ENCODE assay signal across 19 cellular contexts in the genomic region with DNA sequence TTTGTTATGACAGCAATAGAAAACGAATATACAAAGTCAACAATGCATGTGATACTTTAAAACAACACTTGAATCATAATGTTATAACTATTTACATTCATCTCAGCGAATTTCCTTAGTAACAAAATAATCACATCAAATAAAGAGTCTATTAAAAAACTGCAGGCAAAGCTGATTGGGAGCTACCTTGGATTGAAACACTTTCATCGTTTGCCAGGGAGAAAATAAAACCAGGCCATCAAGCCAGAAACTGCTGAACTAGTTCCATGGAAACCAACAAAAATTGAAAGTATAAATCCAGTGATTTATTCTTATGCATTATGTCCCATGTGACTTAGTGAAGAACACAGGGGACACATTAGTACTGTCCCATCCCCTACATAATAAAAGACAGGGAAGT. TPM values are rescaled to one million over a fixed set of nuclear protein-coding genes. Genes with fewer than 3 reads are reported as not detected.
DNase-seq lines count a peak whose midpoint lies in the region; ATAC-seq and TF ChIP-seq lines count a peak whose summit lies in the region.
"Had no signal": no experiment of that assay in that cellular context is flagged by ENCODE, and none has a peak within 500 bp of the region (broad histone marks: within the 10 kb centered on the region; RNA-seq: fewer than 3 reads in every experiment).

No MANE protein-coding gene starts in this region.

- H3K27me3 ChIP-seq in HUES48 (ENCODE audit: control insufficient read depth, insufficient read depth, low read length) (peaks cover 8% of the 10 kb centered on the region; the same call in 1 of the 2 replicates), Panc1 (ENCODE audit: control insufficient read depth, insufficient read depth, low read length) (no peaks in the 10 kb centered on the region), aorta (ENCODE audit: control insufficient read depth in 1 of 2, insufficient read depth in 2 of 2, low read length in 1 of 2) (no peaks in the 10 kb centered on the region)
- H3K27me3 ChIP-seq: BLaER1 treated with 17β-estradiol and CSF1 and Interleukin-3, amounts not matched to agents 10 nM and 100 nM; SJCRH30 had no signal

- no peak overlapping the region for H3K9ac ChIP-seq in HUES48 (ENCODE audit: low read depth, low read length)
- H3K9ac ChIP-seq: BLaER1 treated with 17β-estradiol and CSF1 and Interleukin-3, amounts not matched to agents 10 nM and 100 nM; KMS-11 had no signal

- H3K36me3 ChIP-seq in HUES48 (ENCODE audit: control insufficient read depth, insufficient read depth, low read length): no peaks in the 10 kb centered on the region
- H3K36me3 ChIP-seq in Panc1 (ENCODE audit: control insufficient read depth, insufficient read depth, low read length): no peaks in the 10 kb centered on the region
- H3K36me3 ChIP-seq in mucosa of descending colon (ENCODE audit: low read depth): no peaks in the 10 kb centered on the region
- no peaks in the 10 kb centered on the region for H3K36me3 ChIP-seq in aorta (ENCODE audit: control insufficient read depth in 1 of 2, insufficient read depth in 2 of 2, low read length in 1 of 2)
- H3K36me3 ChIP-seq: SJCRH30 had no signal

- H3K36me3 Mint-ChIP-seq in activated CD4-positive, alpha-beta T cell treated with anti-CD3 and anti-CD28 coated beads for 36 hours (ENCODE audit: low read depth): peaks cover 1% of the 10 kb centered on the region
- H3K36me3 Mint-ChIP-seq: CD8-positive, alpha-beta T cell had no signal

- in situ Hi-C loops in Panc1 (cut with HindIII; ENCODE audit: low pct_unique_long_range_greater_than_20kb, low sequenced_read_pairs): no loop called here

- no peaks in the 10 kb centered on the region for H3K27me3 Mint-ChIP-seq in activated CD4-positive, alpha-beta T cell treated with anti-CD3 and anti-CD28 coated beads for 36 hours

- CTCF ChIA-PET in activated CD4-positive, alpha-beta T cell treated with anti-CD3 and anti-CD28 coated beads for 36 hours (lab: Charles Lee): interaction anchor here (0.8 to 1.2 kb wide), 2 partner anchors 11 to 12 kb away, joined by 3 read pairs; no protein-coding TSS in a partner anchor
- CTCF ChIA-PET in Panc1 (lab: Charles Lee): no interaction called here

- POLR2A ChIA-PET in activated CD4-positive, alpha-beta T cell treated with anti-CD3 and anti-CD28 coated beads for 36 hours (lab: Charles Lee): no interaction called here
- POLR2A ChIA-PET in Panc1 (lab: Charles Lee): no interaction called here

- ATAC-seq in activated CD4-positive, alpha-beta T cell treated with anti-CD3 and anti-CD28 coated beads for 36 hours: no peak
- ATAC-seq in Panc1: no peak
- peak; percentile 35 for ATAC-seq in mucosa of descending colon
- no peak for ATAC-seq in aorta (ENCODE audit: low FRiP score)
- ATAC-seq: CD8-positive, alpha-beta T cell; HCT116 had no signal

- no peak for DNase-seq in activated CD4-positive, alpha-beta T cell treated with anti-CD3 and anti-CD28 coated beads for 36 hours
- DNase-seq in activated CD4-positive, alpha-beta T cell treated with anti-CD3 and anti-CD28 coated beads for 1 hour: no peak
- no peak for DNase-seq in Panc1 (ENCODE audit: low read depth, low spot score)
- DNase-seq in mucosa of descending colon: no peak
- no peak for DNase-seq in iPS-NIHi11 (ENCODE audit: low spot score)
- DNase-seq in aorta: no peak
- no peak for DNase-seq in activated CD8-positive, alpha-beta memory T cell treated with anti-CD3 and anti-CD28 coated beads, Interleukin-2, amount 50 U/mL, for 48 hours
- DNase-seq: 8988T; CD8-positive, alpha-beta T cell; IMR-90; NCI-H1694 treated with DMSO at 0.1 percent for 48 hours; NCI-H2107; NCI-H2227 treated with DMSO at 0.1 percent for 48 hours; NCI-H510A; SJCRH30 had no signal

- peaks cover 45% of the 10 kb centered on the region for H3K4me1 ChIP-seq in HUES48 (ENCODE audit: control insufficient read depth, insufficient read depth, low read length)
- H3K4me1 ChIP-seq in Panc1 (ENCODE audit: control insufficient read depth, insufficient read depth, low read length): peaks cover 91% of the 10 kb centered on the region
- peaks cover 30% of the 10 kb centered on the region for H3K4me1 ChIP-seq in mucosa of descending colon (ENCODE audit: low read depth)
- no peaks in the 10 kb centered on the region for H3K4me1 ChIP-seq in aorta (ENCODE audit: control insufficient read depth in 1 of 2, insufficient read depth in 2 of 2, low read length in 2 of 2)

- H3K27ac Mint-ChIP-seq in activated CD4-positive, alpha-beta T cell treated with anti-CD3 and anti-CD28 coated beads for 36 hours: peak overlapping the region; percentile 11
- H3K27ac Mint-ChIP-seq: CD8-positive, alpha-beta T cell had no signal

- H3K27ac ChIP-seq in HUES48 (ENCODE audit: low read depth, low read length) (peak overlapping the region; percentile 20), Panc1 (ENCODE audit: low read length) (peak overlapping the region; percentile 80), aorta (ENCODE audit: low read depth in 1 of 2, low read length in 2 of 2) (no peak overlapping the region)
- H3K27ac ChIP-seq: KMS-11, SJCRH30 had no signal

- H3K4me3 ChIP-seq in HUES48 (ENCODE audit: low read depth, low read length) (no peak overlapping the region), Panc1 (ENCODE audit: low read depth in 2 of 2, low read length in 2 of 2) (no peak overlapping the region), mucosa of descending colon (no peak overlapping the region), aorta (ENCODE audit: low read length in 2 of 2) (no peak overlapping the region)
- H3K4me3 ChIP-seq: BLaER1 treated with 17β-estradiol and CSF1 and Interleukin-3, amounts not matched to agents 10 nM and 100 nM; SJCRH30 had no signal

- H3K9me3 Mint-ChIP-seq in activated CD4-positive, alpha-beta T cell treated with anti-CD3 and anti-CD28 coated beads for 36 hours (ENCODE audit: low read depth): no peaks in the 10 kb centered on the region
- H3K9me3 Mint-ChIP-seq: CD8-positive, alpha-beta T cell had no signal

- WGBS in aorta, 2 donors: 75 to 76% methylated on average over 3 of the region's 3 CpGs

- H3K9me3 ChIP-seq in HUES48 (ENCODE audit: control insufficient read depth, insufficient read depth, low read length) (no peaks in the 10 kb centered on the region), Panc1 (ENCODE audit: control insufficient read depth, insufficient read depth, low read depth, low read length) (no peaks in the 10 kb centered on the region), mucosa of descending colon (no peaks in the 10 kb centered on the region), aorta (ENCODE audit: control insufficient read depth, low read length) (no peaks in the 10 kb centered on the region)
- H3K9me3 ChIP-seq: BLaER1 treated with 17β-estradiol and CSF1 and Interleukin-3, amounts not matched to agents 10 nM and 100 nM; SJCRH30 had no signal

- BruUV-seq in Panc1 (replicated peaks; lab: Mats Ljungman, UMichigan): no TSS peak

- peaks cover 57% of the 10 kb centered on the region for H3K4me1 Mint-ChIP-seq in activated CD4-positive, alpha-beta T cell treated with anti-CD3 and anti-CD28 coated beads for 36 hours

- no peak overlapping the region for H3K4me3 Mint-ChIP-seq in activated CD4-positive, alpha-beta T cell treated with anti-CD3 and anti-CD28 coated beads for 36 hours
- H3K4me3 Mint-ChIP-seq: CD8-positive, alpha-beta T cell had no signal

- intact Hi-C loops in activated CD4-positive, alpha-beta T cell treated with anti-CD3 and anti-CD28 coated beads for 36 hours (cut with DNase I, micrococcal nuclease): no loop called here
- intact Hi-C loops in Panc1 (cut with micrococcal nuclease; ENCODE audit: unreplicated experiment) (no loop called here), mucosa of descending colon (cut with DNase I, micrococcal nuclease) (no loop called here), aorta (cut with DNase I) (no loop called here)

- TF ChIP-seq CTCF in Panc1 (IDR thresholded peaks at IDR 0.05): no peak
- no peak for TF ChIP-seq CTCF in mucosa of descending colon (IDR thresholded peaks at IDR 0.05)

RNA-seq across cellular contexts. Expression of gene SLC35F2, which starts 21.8 kb away (rescaled TPM):
- total RNA-seq in activated CD4-positive, alpha-beta T cell treated with anti-CD3 and anti-CD28 coated beads for 36 hours: 10 to 100 TPM; 24.5 to 25.5 TPM
- total RNA-seq in Panc1 (2021; ENCODE audit: unreplicated experiment): 89.4 TPM
- polyA plus RNA-seq in Panc1 (2012; ENCODE audit: insufficient read length): 63.3 TPM
- 10 to 100 TPM; 13.2 to 32.7 (median 31.6) TPM for total RNA-seq in mucosa of descending colon
- 10 to 100 TPM in 1 of 2 donors, 1 to 10 TPM in 1; 6.1 to 12.1 TPM for total RNA-seq in aorta
- polyA plus RNA-seq in aorta: 1 to 10 TPM; 2.0 to 3.6 TPM

Comparison
In these comparisons a context has a peak if more than half of its experiments do, and no peak if none do; other contexts are left out.
1. H3K27ac ChIP-seq: peak in HUES48 (single experiment) and Panc1 (single experiment); none in aorta (0 of 2).